Comparison of ENCODE assay signal across 8 cellular contexts in the genomic region with DNA sequence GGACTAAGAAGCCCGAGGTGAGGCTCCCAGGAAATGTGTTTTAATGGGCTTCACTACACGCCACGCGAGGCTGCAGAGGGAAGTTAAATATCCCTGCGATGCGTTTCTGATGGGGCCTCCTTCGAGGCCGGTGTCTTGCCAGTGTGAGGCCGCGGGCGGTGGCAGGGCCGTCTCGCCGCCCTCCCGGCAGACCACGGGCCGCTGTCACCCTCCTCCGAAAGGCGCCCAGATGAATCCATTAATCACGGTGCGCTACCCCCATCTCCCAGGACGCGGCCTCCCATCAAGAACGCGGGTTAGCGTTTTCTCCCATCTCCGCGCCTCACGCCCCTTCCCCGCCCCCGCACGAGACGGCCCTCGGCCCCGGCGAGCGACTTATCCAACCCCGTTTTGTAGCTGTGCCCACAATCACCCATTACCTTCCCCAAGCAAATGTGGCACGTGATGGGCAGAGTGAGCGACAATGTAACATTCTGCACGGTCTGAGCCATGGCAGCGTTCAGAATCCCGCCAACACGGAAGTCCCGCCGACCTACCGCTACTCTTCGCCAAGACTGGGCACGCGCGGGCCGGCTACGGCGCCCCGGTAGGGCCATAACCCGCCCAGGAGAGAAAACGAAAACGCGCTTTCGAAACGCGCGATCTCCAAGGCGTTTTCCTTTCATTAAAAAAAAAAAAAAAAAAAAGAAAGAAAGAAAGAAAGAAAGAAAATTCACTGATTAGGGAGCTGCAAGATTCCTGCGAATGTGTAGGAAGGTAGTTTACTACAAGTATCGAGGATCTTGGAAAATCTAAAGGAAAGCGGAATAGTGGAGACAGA. TPM values are rescaled to one million over a fixed set of nuclear protein-coding genes. Genes with fewer than 3 reads are reported as not detected.
A peak's percentile ranks its signal among the peaks of the same experiment; 100 is the strongest.
DNase-seq lines count a peak whose midpoint lies in the region; ATAC-seq and TF ChIP-seq lines count a peak whose summit lies in the region.

A gene with protein sequence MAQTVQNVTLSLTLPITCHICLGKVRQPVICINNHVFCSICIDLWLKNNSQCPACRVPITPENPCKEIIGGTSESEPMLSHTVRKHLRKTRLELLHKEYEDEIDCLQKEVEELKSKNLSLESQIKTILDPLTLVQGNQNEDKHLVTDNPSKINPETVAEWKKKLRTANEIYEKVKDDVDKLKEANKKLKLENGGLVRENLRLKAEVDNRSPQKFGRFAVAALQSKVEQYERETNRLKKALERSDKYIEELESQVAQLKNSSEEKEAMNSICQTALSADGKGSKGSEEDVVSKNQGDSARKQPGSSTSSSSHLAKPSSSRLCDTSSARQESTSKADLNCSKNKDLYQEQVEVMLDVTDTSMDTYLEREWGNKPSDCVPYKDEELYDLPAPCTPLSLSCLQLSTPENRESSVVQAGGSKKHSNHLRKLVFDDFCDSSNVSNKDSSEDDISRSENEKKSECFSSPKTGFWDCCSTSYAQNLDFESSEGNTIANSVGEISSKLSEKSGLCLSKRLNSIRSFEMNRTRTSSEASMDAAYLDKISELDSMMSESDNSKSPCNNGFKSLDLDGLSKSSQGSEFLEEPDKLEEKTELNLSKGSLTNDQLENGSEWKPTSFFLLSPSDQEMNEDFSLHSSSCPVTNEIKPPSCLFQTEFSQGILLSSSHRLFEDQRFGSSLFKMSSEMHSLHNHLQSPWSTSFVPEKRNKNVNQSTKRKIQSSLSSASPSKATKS (minus strand): TSS at position 526 of the 820 bp plus-strand sequence. CDS start 35 bp downstream, at position 491.

- H3K9me2 ChIP-seq in OCI-LY1 (ENCODE audit: low read depth, low read length) = no peaks in the 10 kb centered on the region

- H3K27ac ChIP-seq in HUES48 (ENCODE audit: low read depth, low read length) (peak within 1 kb of the TSS; percentile 98), OCI-LY1 (ENCODE audit: low read depth, low read length, poor library complexity, severe bottlenecking) (peak within 1 kb of the TSS; percentile 61)

- peak within 1 kb of the TSS; percentile 88 for H3K4me3 Mint-ChIP-seq in Calu3 (ENCODE audit: low read depth, unreplicated experiment)

- H3K9me3 Mint-ChIP-seq in Calu3 (ENCODE audit: low read depth, unreplicated experiment) = no peaks in the 10 kb centered on the region

- CTCF ChIA-PET in Calu3 (lab: Charles Lee) = no interaction called here

- H3K27me3 Mint-ChIP-seq in Calu3 (ENCODE audit: unreplicated experiment) = no peaks in the 10 kb centered on the region

- peak within 1 kb of the TSS; percentile 77 for H3K27ac Mint-ChIP-seq in Calu3 (ENCODE audit: unreplicated experiment)

- peak within 1 kb of the TSS; percentile 81 for H3K4me3 ChIP-seq in HUES48 (ENCODE audit: low read depth, low read length)
- H3K4me3 ChIP-seq in OCI-LY1 (ENCODE audit: low read depth, low read length, poor library complexity, severe bottlenecking) = peak within 1 kb of the TSS; percentile 76

- peak within 1 kb of the TSS; percentile 95 for H2AFZ ChIP-seq in OCI-LY1 (ENCODE audit: low read length)

- H3K36me3 Mint-ChIP-seq in Calu3 (ENCODE audit: insufficient read depth, unreplicated experiment) = peaks cover 17% of the 10 kb centered on the region

- intact Hi-C loops in Calu3 (cut with micrococcal nuclease; ENCODE audit: unreplicated experiment) = no loop called here

- H3K9me3 ChIP-seq in HUES48 (ENCODE audit: control insufficient read depth, insufficient read depth, low read length) = no peaks in the 10 kb centered on the region
- no peaks in the 10 kb centered on the region for H3K9me3 ChIP-seq in OCI-LY1 (ENCODE audit: low read length)

- BruUV-seq in Calu3 (replicated peaks; lab: Mats Ljungman, UMichigan) = no TSS peak

- peak within 1 kb of the TSS; percentile 84 for H3K4me2 ChIP-seq in OCI-LY1 (ENCODE audit: low read length)

- DNase-seq in Calu3 = peak; percentile 74
- peak; percentile 93 for DNase-seq in activated CD8-positive, alpha-beta memory T cell treated with anti-CD3 and anti-CD28 coated beads, Interleukin-2, amount 50 U/mL, for 48 hours
- DNase-seq in epidermal melanocyte (ENCODE audit: insufficient read length, low spot score) = peak; percentile 66
- DNase-seq in middle frontal gyrus (ENCODE audit: extremely low spot score, low spot score) = peak; percentile 81
- DNase-seq in stimulated activated CD8-positive, alpha-beta memory T cell treated with anti-CD3 and anti-CD28 coated beads, Interleukin-2, amount 100 ng/mL, for 1 hour (ENCODE audit: low read depth in 2 of 2) = peak; percentile 78 to 83

- peaks cover 49% of the 10 kb centered on the region for H3K79me2 ChIP-seq in OCI-LY1 (ENCODE audit: insufficient read depth, low read length)

- ATAC-seq in GM21423 (IDR thresholded peaks at IDR 0.05; ENCODE audit: unreplicated experiment) = peak; percentile 74

- H3K4me1 ChIP-seq in HUES48 (ENCODE audit: control insufficient read depth, insufficient read depth, low read length) = peaks cover 33% of the 10 kb centered on the region
- H3K4me1 ChIP-seq in OCI-LY1 (ENCODE audit: insufficient read depth, low read length, severe bottlenecking) = peaks cover 24% of the 10 kb centered on the region

- H3K9ac ChIP-seq in HUES48 (ENCODE audit: low read depth, low read length) (peak within 1 kb of the TSS; percentile 88), OCI-LY1 (ENCODE audit: low read length) (peak within 1 kb of the TSS; percentile 82)

- H3K4me1 Mint-ChIP-seq in Calu3 (ENCODE audit: low read depth, unreplicated experiment) = no peaks in the 10 kb centered on the region

- peaks cover 5% of the 10 kb centered on the region; the same call in 1 of the 2 replicates for H3K36me3 ChIP-seq in HUES48 (ENCODE audit: control insufficient read depth, insufficient read depth, low read length)
- H3K36me3 ChIP-seq in OCI-LY1 (ENCODE audit: insufficient read depth, low read length) = peaks cover 11% of the 10 kb centered on the region

- peaks cover 9% of the 10 kb centered on the region for H3K27me3 ChIP-seq in HUES48 (ENCODE audit: control insufficient read depth, insufficient read depth, low read length)
- no peaks in the 10 kb centered on the region for H3K27me3 ChIP-seq in OCI-LY1 (ENCODE audit: insufficient read depth, low read length)

- peaks cover 4% of the 10 kb centered on the region; the same call in 1 of the 2 replicates for H4K20me1 ChIP-seq in OCI-LY1 (ENCODE audit: insufficient read depth, low read length)

- no peak for TF ChIP-seq CTCF in Calu3 (IDR thresholded peaks at IDR 0.05; ENCODE audit: unreplicated experiment)
- TF ChIP-seq CTCF in OCI-LY1 (IDR thresholded peaks at IDR 0.05; ENCODE audit: low read length) = no peak

- no peaks in the 10 kb centered on the region; the same call in 1 of the 2 replicates for H3F3A ChIP-seq in OCI-LY1 (ENCODE audit: insufficient read depth, low read length)

RNA-seq across cellular contexts. Expression of the gene that starts here (rescaled TPM):
- total RNA-seq in Calu3 (2022) = 5.9 and 6.1 TPM in 2 replicates

Comparison
In these comparisons a context has a peak if more than half of its experiments do, and no peak if none do; other contexts are left out.
1. Peak in every context shown above with its lines: DNase-seq, ATAC-seq, H3K4me3 ChIP-seq and H3K27ac ChIP-seq.